8 cellular contexts compared by ENCODE assay signal in genomic region chr13:108915634-108916497, GRCh38.
DNase-seq lines count a peak whose midpoint lies in the region; ATAC-seq, FAIRE-seq and TF ChIP-seq lines count a peak whose summit lies in the region.

No MANE protein-coding gene starts in this region.

- H3K9me2 ChIP-seq in MM.1S (replicated peaks; ENCODE audit: insufficient read depth, low read length), result no peaks in the 10 kb centered on the region

- H3K36me3 ChIP-seq in MM.1S (replicated peaks; ENCODE audit: insufficient read depth, low read length), result no peaks in the 10 kb centered on the region
- no peaks in the 10 kb centered on the region for H3K36me3 ChIP-seq in lung (ENCODE audit: control insufficient read depth in 2 of 2, insufficient read depth in 2 of 2, low read length in 2 of 2)

- peaks cover 19% of the 10 kb centered on the region for H3K4me1 Mint-ChIP-seq in activated CD4-positive, alpha-beta T cell treated with anti-CD3 and anti-CD28 coated beads for 36 hours
- H3K4me1 Mint-ChIP-seq in dendritic cell treated with granulocyte-macrophage colony-stimulating factor and Interleukin-4, amounts not matched to agents 40 ng/mL and 50 ng/mL, for 4 days (ENCODE audit: low read depth), result peaks cover 5% of the 10 kb centered on the region

- H2AFZ ChIP-seq in MM.1S (ENCODE audit: low read length), result peak overlapping the region; percentile 69

- peak overlapping the region; percentile 82 for H3K4me2 ChIP-seq in MM.1S (ENCODE audit: low read depth, low read length)

- no peak for TF ChIP-seq CTCF in GM10248 (IDR thresholded peaks at IDR 0.05; ENCODE audit: control extremely low read depth, extremely low read depth, low read depth, missing control alignments)
- TF ChIP-seq CTCF in MM.1S (IDR thresholded peaks at IDR 0.05; ENCODE audit: low read length), result no peak
- TF ChIP-seq CTCF in lung (IDR thresholded peaks at IDR 0.05; ENCODE audit: control extremely low read depth, extremely low read depth), result no peak

- H3K9me3 ChIP-seq in MM.1S (replicated peaks; ENCODE audit: insufficient read depth, low read length) (no peaks in the 10 kb centered on the region), lung (ENCODE audit: control insufficient read depth in 2 of 2, insufficient read depth in 1 of 2, low read length in 1 of 2) (no peaks in the 10 kb centered on the region)

- intact Hi-C loops in activated CD4-positive, alpha-beta T cell treated with anti-CD3 and anti-CD28 coated beads for 36 hours (cut with DNase I, micrococcal nuclease), result loop anchor here (2.0 to 5.0 kb wide), 3 partner anchors 699 to 871 kb away; partner anchors contain the start of genes IRS2 (in 2 of the 2), ABHD13 (in 1 of the 2) and LIG4 (in 1 of the 2)
- intact Hi-C loops in dendritic cell treated with granulocyte-macrophage colony-stimulating factor and Interleukin-4, amounts not matched to agents 40 ng/mL and 50 ng/mL, for 4 days (cut with micrococcal nuclease), result no loop called here

- H3K9me3 Mint-ChIP-seq in activated CD4-positive, alpha-beta T cell treated with anti-CD3 and anti-CD28 coated beads for 36 hours (ENCODE audit: low read depth), result no peaks in the 10 kb centered on the region
- no peaks in the 10 kb centered on the region for H3K9me3 Mint-ChIP-seq in dendritic cell treated with granulocyte-macrophage colony-stimulating factor and Interleukin-4, amounts not matched to agents 40 ng/mL and 50 ng/mL, for 4 days

- ATAC-seq in activated CD4-positive, alpha-beta T cell treated with anti-CD3 and anti-CD28 coated beads for 36 hours, result peak; percentile 97
- peak; percentile 67 for ATAC-seq in lung (ENCODE audit: insufficient read depth, low FRiP score)

- DNase-seq in GM10248 (ENCODE audit: extremely low spot score), result peak; percentile 71
- DNase-seq in H54 (ENCODE audit: insufficient read length, low spot score), result peak; percentile 84
- peak; percentile 92 for DNase-seq in MM.1S
- peak; percentile 95 for DNase-seq in activated CD4-positive, alpha-beta T cell treated with anti-CD3 and anti-CD28 coated beads for 36 hours
- DNase-seq in lung (ENCODE audit: low spot score), result peak; percentile 85
- peak; percentile 45 for DNase-seq in stimulated activated CD8-positive, alpha-beta memory T cell treated with anti-CD3 and anti-CD28 coated beads, Interleukin-12 subunit alpha, Interleukin-12 subunit beta, amount 100 ng/mL, for 1 hour (ENCODE audit: low read depth)
- no peak for DNase-seq in NCI-H524 (lab: John Stamatoyannopoulos, UW)

- no peaks in the 10 kb centered on the region for H4K20me1 ChIP-seq in MM.1S (ENCODE audit: insufficient read depth, low read length)

- H3K27ac ChIP-seq in MM.1S (ENCODE audit: low read length), result peak overlapping the region; percentile 81
- peak overlapping the region in 1 of 2 donors; percentile 85 for H3K27ac ChIP-seq in lung (ENCODE audit: low read depth in 1 of 2, low read length in 1 of 2)

- no peaks in the 10 kb centered on the region for H3K79me2 ChIP-seq in MM.1S (ENCODE audit: low read length)

- H3K4me1 ChIP-seq in MM.1S (ENCODE audit: low read length), result peaks cover 9% of the 10 kb centered on the region
- H3K4me1 ChIP-seq in lung (ENCODE audit: control insufficient read depth in 2 of 2, insufficient read depth in 2 of 2, low read length in 2 of 2), result no peaks in the 10 kb centered on the region

- no peaks in the 10 kb centered on the region for H3K36me3 Mint-ChIP-seq in activated CD4-positive, alpha-beta T cell treated with anti-CD3 and anti-CD28 coated beads for 36 hours (ENCODE audit: low read depth)
- no peaks in the 10 kb centered on the region for H3K36me3 Mint-ChIP-seq in dendritic cell treated with granulocyte-macrophage colony-stimulating factor and Interleukin-4, amounts not matched to agents 40 ng/mL and 50 ng/mL, for 4 days (ENCODE audit: low read depth)

- H3K27me3 Mint-ChIP-seq in activated CD4-positive, alpha-beta T cell treated with anti-CD3 and anti-CD28 coated beads for 36 hours, result peaks cover 8% of the 10 kb centered on the region
- H3K27me3 Mint-ChIP-seq in dendritic cell treated with granulocyte-macrophage colony-stimulating factor and Interleukin-4, amounts not matched to agents 40 ng/mL and 50 ng/mL, for 4 days, result no peaks in the 10 kb centered on the region

- peak overlapping the region; percentile 62 for H3K4me3 Mint-ChIP-seq in activated CD4-positive, alpha-beta T cell treated with anti-CD3 and anti-CD28 coated beads for 36 hours
- H3K4me3 Mint-ChIP-seq in dendritic cell treated with granulocyte-macrophage colony-stimulating factor and Interleukin-4, amounts not matched to agents 40 ng/mL and 50 ng/mL, for 4 days, result peak overlapping the region; percentile 59

- H3F3A ChIP-seq in MM.1S (ENCODE audit: insufficient read depth, low read length), result peaks cover 5% of the 10 kb centered on the region; the same call in 1 of the 2 replicates

- 20 to 22% methylated on average over 9 of the region's 9 CpGs for WGBS in lung, 2 donors

- peak; percentile 100 for FAIRE-seq in H54 (lab: Jason Lieb, UNC)

- H3K27ac Mint-ChIP-seq in activated CD4-positive, alpha-beta T cell treated with anti-CD3 and anti-CD28 coated beads for 36 hours, result peak overlapping the region; percentile 88
- peak overlapping the region; percentile 47 for H3K27ac Mint-ChIP-seq in dendritic cell treated with granulocyte-macrophage colony-stimulating factor and Interleukin-4, amounts not matched to agents 40 ng/mL and 50 ng/mL, for 4 days

- H3K9ac ChIP-seq in MM.1S (ENCODE audit: low read length), result peak overlapping the region; percentile 57

- H3K27me3 ChIP-seq in MM.1S (replicated peaks; ENCODE audit: insufficient read depth, low read length), result no peaks in the 10 kb centered on the region
- H3K27me3 ChIP-seq in lung (ENCODE audit: control insufficient read depth, insufficient read depth), result no peaks in the 10 kb centered on the region

- no peak for TF ChIP-seq POLR2A in H54 (IDR thresholded peaks at IDR 0.05; ENCODE audit: low read depth, low read length)

- POLR2A ChIA-PET in GM10248 (lab: Yijun Ruan, JAX), result interaction anchor here (0.5 kb wide), 1 partner anchor 26 kb away, joined by 5 read pairs; no protein-coding TSS in a partner anchor
- POLR2A ChIA-PET in activated CD4-positive, alpha-beta T cell treated with anti-CD3 and anti-CD28 coated beads for 36 hours (lab: Charles Lee), result no interaction called here

- H3K4me3 ChIP-seq in MM.1S (ENCODE audit: low read length), result peak overlapping the region; percentile 34
- no peak overlapping the region for H3K4me3 ChIP-seq in lung

- CTCF ChIA-PET in GM10248 (lab: Yijun Ruan, JAX), result interaction anchor here (0.7 to 5.9 kb wide), 12 partner anchors 9 to 575 kb away, joined by 3 to 69 read pairs (median 4); no protein-coding TSS in a partner anchor
- CTCF ChIA-PET in activated CD4-positive, alpha-beta T cell treated with anti-CD3 and anti-CD28 coated beads for 36 hours (lab: Charles Lee), result interaction anchor here (0.8 to 2.7 kb wide), 7 partner anchors 10 to 227 kb away, joined by 3 to 9 read pairs (median 3); no protein-coding TSS in a partner anchor

Comparison
In these comparisons a context has a peak if more than half of its experiments do, and no peak if none do; other contexts are left out.
1. DNase-seq: peak in GM10248 (single experiment), H54 (single experiment), MM.1S (single experiment), activated CD4-positive, alpha-beta T cell treated with anti-CD3 and anti-CD28 coated beads for 36 hours (single experiment), lung (single experiment) and stimulated activated CD8-positive, alpha-beta memory T cell treated with anti-CD3 and anti-CD28 coated beads, Interleukin-12 subunit alpha, Interleukin-12 subunit beta, amount 100 ng/mL, for 1 hour (single experiment); none in NCI-H524 (0 of 2).